Comparison of ENCODE assay signal across 8 cellular contexts in genomic region chr20:50111120-50111828, GRCh38. TPM values are rescaled to one million over a fixed set of nuclear protein-coding genes. Genes with fewer than 3 reads are reported as not detected.
DNase-seq lines count a peak whose midpoint lies in the region; ATAC-seq, FAIRE-seq and TF ChIP-seq lines count a peak whose summit lies in the region.
"Had no signal": no experiment of that assay in that cellular context is flagged by ENCODE, and none has a peak within 500 bp of the region (broad histone marks: within the 10 kb centered on the region; RNA-seq: fewer than 3 reads in every experiment).

No MANE protein-coding gene starts in this region.

- peak overlapping the region; percentile 84 for H3K4me3 ChIP-seq in fibroblast of pulmonary artery (replicated peaks; ENCODE audit: low read depth, low read length)
- H3K4me3 ChIP-seq in skin epidermis: peak overlapping the region; percentile 76 to 97 (median 96)

- FAIRE-seq in D721Med (lab: Jason Lieb, UNC): no peak
- FAIRE-seq: endometrium had no signal

- CTCF ChIA-PET in activated CD4-positive, alpha-beta memory T cell treated with anti-CD3 and anti-CD28 coated beads for 36 hours (lab: Charles Lee): interaction anchor here (1.1 to 3.1 kb wide), 5 partner anchors 14 to 59 kb away, joined by 4 to 14 read pairs (median 11); partner anchors contain the start of gene PEDS1

- peak overlapping the region in 20 of 21 experiments; percentile 16 to 100 (median 98) for H3K27ac ChIP-seq in skin epidermis

- intact Hi-C loops in activated CD4-positive, alpha-beta memory T cell treated with anti-CD3 and anti-CD28 coated beads for 36 hours (cut with micrococcal nuclease): loop anchor here (2.0 to 10.0 kb wide), 7 partner anchors 24 to 836 kb away; partner anchors contain the start of gene ZNFX1

- no peaks in the 10 kb centered on the region for H3K27me3 Mint-ChIP-seq in activated CD4-positive, alpha-beta memory T cell treated with anti-CD3 and anti-CD28 coated beads for 36 hours

- H3K4me3 Mint-ChIP-seq in activated CD4-positive, alpha-beta memory T cell treated with anti-CD3 and anti-CD28 coated beads for 36 hours: peak overlapping the region; percentile 95

- POLR2A ChIA-PET in activated CD4-positive, alpha-beta memory T cell treated with anti-CD3 and anti-CD28 coated beads for 36 hours (lab: Charles Lee): interaction anchor here (0.8 to 2.2 kb wide), 3 partner anchors 12 to 399 kb away, joined by 3 to 15 read pairs (median 3); partner anchors contain the start of genes PEDS1 and PTPN1

- H3K27ac Mint-ChIP-seq in activated CD4-positive, alpha-beta memory T cell treated with anti-CD3 and anti-CD28 coated beads for 36 hours: peak overlapping the region; percentile 95

- no peak for ATAC-seq in HG02798 (IDR thresholded peaks at IDR 0.05; ENCODE audit: poor library complexity, unreplicated experiment)

- TF ChIP-seq CTCF in fibroblast of pulmonary artery (IDR thresholded peaks at IDR 0.05; ENCODE audit: low read length, missing control alignments) (no peak), D721Med (IDR thresholded peaks at IDR 0.05; ENCODE audit: insufficient read depth, missing control alignments) (no peak)

- H3K4me1 Mint-ChIP-seq in activated CD4-positive, alpha-beta memory T cell treated with anti-CD3 and anti-CD28 coated beads for 36 hours (ENCODE audit: low read depth): peaks cover 82% of the 10 kb centered on the region

- no peaks in the 10 kb centered on the region for H3K9me3 Mint-ChIP-seq in activated CD4-positive, alpha-beta memory T cell treated with anti-CD3 and anti-CD28 coated beads for 36 hours

- DNase-seq in HUDEP-2 (lab: John Stamatoyannopoulos, UW; ENCODE audit: unreplicated experiment in 76 of 76): peak in 69 of 76 experiments; percentile 9 to 84 (median 53)
- peak; percentile 85 for DNase-seq in activated CD4-positive, alpha-beta memory T cell treated with anti-CD3 and anti-CD28 coated beads for 36 hours
- peak; percentile 41 for DNase-seq in fibroblast of pulmonary artery (ENCODE audit: low read depth)
- DNase-seq in NCI-H2081 (lab: John Stamatoyannopoulos, UW): no peak
- DNase-seq in D721Med (ENCODE audit: insufficient read length, low spot score): no peak

- H3K36me3 Mint-ChIP-seq in activated CD4-positive, alpha-beta memory T cell treated with anti-CD3 and anti-CD28 coated beads for 36 hours: peaks cover 20% of the 10 kb centered on the region

RNA-seq across cellular contexts. Expression of gene UBE2V1, which starts 1.7 kb away (rescaled TPM):
- total RNA-seq in activated CD4-positive, alpha-beta memory T cell treated with anti-CD3 and anti-CD28 coated beads for 36 hours: 100 to 1,000 TPM; 167 to 172 TPM

RNA-seq across cellular contexts. Expression of gene PEDS1, which starts 42.2 kb away (rescaled TPM):
- 10 to 100 TPM; 15.0 to 16.9 TPM for total RNA-seq in activated CD4-positive, alpha-beta memory T cell treated with anti-CD3 and anti-CD28 coated beads for 36 hours

Comparison
In these comparisons a context has a peak if more than half of its experiments do, and no peak if none do; other contexts are left out.
1. DNase-seq: peak in HUDEP-2 (69 of 76), activated CD4-positive, alpha-beta memory T cell treated with anti-CD3 and anti-CD28 coated beads for 36 hours (single experiment) and fibroblast of pulmonary artery (single experiment); none in NCI-H2081 (0 of 2) and D721Med (single experiment).